Comparison of ENCODE assay signal across 15 cellular contexts in genomic region chr12:33825442-33825841, GRCh38.
"Had no signal": no experiment of that assay in that cellular context is flagged by ENCODE, and none has a peak within 500 bp of the region (broad histone marks: within the 10 kb centered on the region; RNA-seq: fewer than 3 reads in every experiment).

No MANE protein-coding gene starts in this region.

- H3K27me3 ChIP-seq: adrenal gland, ovary, spleen had no signal

- FAIRE-seq: endothelial cell of umbilical vein, TTC549 had no signal

- H3K9me3 ChIP-seq: adrenal gland, ovary had no signal

- H3K4me3 ChIP-seq: adrenal gland, ovary, spleen had no signal

- DNase-seq: activated CD4-positive, alpha-beta memory T cell treated with anti-CD3 and anti-CD28 coated beads, Interleukin-2, amount 10 ng/mL, durations not matched to agents 7 days and 5 days; activated CD4-positive, alpha-beta T cell treated with anti-CD3 and anti-CD28 coated beads for 4 hours; activated effector memory CD4-positive, alpha-beta T cell treated with Interleukin-2 at 50 U/mL for 16 hours; activated T-cell treated with anti-CD3 and anti-CD28 coated beads, Interleukin-2, amount 50 U/mL, for 4 hours; adrenal gland; effector CD8-positive, alpha-beta T cell; foreskin fibroblast; glutamatergic neuron; kidney glomerular epithelial cell; nephron progenitor cell; ovary; spleen; stimulated activated CD4-positive, alpha-beta T cell treated with anti-CD3 and anti-CD28 coated beads, Interleukin-1b, Interleukin-23, amount 100 ng/mL, for 48 hours had no signal

- H3K4me1 ChIP-seq: adrenal gland, spleen had no signal

- H3K27ac ChIP-seq: adrenal gland, ovary, spleen had no signal

- H3K36me3 ChIP-seq: adrenal gland, ovary, spleen had no signal
